ENCODE assay signal across 23 cellular contexts in genomic region chr15:60514261-60514881, GRCh38.
"Had no signal": no experiment of that assay in that cellular context is flagged by ENCODE, and none has a peak within 500 bp of the region (broad histone marks: within the 10 kb centered on the region; RNA-seq: fewer than 3 reads in every experiment).

No MANE protein-coding gene starts in this region.

- H3K4me1 ChIP-seq: breast epithelium had no signal

- H3K4me3 Mint-ChIP-seq: activated B cell treated with CpG ODN at 0.5 μM for 24 hours; activated CD4-positive, alpha-beta T cell treated with anti-CD3 and anti-CD28 coated beads, Interleukin-2, amount 10 ng/mL, durations not matched to agents 24 days and 14 days; activated CD8-positive, alpha-beta memory T cell treated with anti-CD3 and anti-CD28 coated beads, Interleukin-2, amount 10 ng/mL, durations not matched to agents 7 days and 5 days; activated naive CD4-positive, alpha-beta T cell treated with anti-CD3 and anti-CD28 coated beads, Interleukin-2, amount 50 U/mL, for 24 hours; activated T-cell treated with anti-CD3 and anti-CD28 coated beads, Interleukin-2, amount 50 U/mL, for 4 hours had no signal

- H3K27me3 ChIP-seq: breast epithelium had no signal

- H3K27me3 Mint-ChIP-seq: activated B cell treated with CpG ODN at 0.5 μM for 24 hours; activated CD4-positive, alpha-beta T cell treated with anti-CD3 and anti-CD28 coated beads, Interleukin-2, amount 10 ng/mL, durations not matched to agents 24 days and 14 days; activated CD8-positive, alpha-beta memory T cell treated with anti-CD3 and anti-CD28 coated beads, Interleukin-2, amount 10 ng/mL, durations not matched to agents 7 days and 5 days; activated naive CD4-positive, alpha-beta T cell treated with anti-CD3 and anti-CD28 coated beads, Interleukin-2, amount 50 U/mL, for 24 hours had no signal

- H3K4me1 Mint-ChIP-seq: activated B cell treated with CpG ODN at 0.5 μM for 24 hours had no signal

- ATAC-seq: activated CD8-positive, alpha-beta memory T cell treated with anti-CD3 and anti-CD28 coated beads, Interleukin-2, amount 10 ng/mL, durations not matched to agents 7 days and 5 days; activated T-cell treated with anti-CD3 and anti-CD28 coated beads, Interleukin-2, amount 50 U/mL, for 4 hours; K562 had no signal

- H3K9me3 ChIP-seq: breast epithelium had no signal

- DNase-seq: activated B cell treated with CpG ODN at 0.5 μM for 24 hours; activated CD4-positive, alpha-beta T cell treated with anti-CD3 and anti-CD28 coated beads for 1 hour; activated CD4-positive, alpha-beta T cell treated with anti-CD3 and anti-CD28 coated beads, Interleukin-2, amount 50 U/mL, for 48 hours; activated CD8-positive, alpha-beta memory T cell treated with anti-CD3 and anti-CD28 coated beads, Interleukin-2, amount 10 ng/mL, durations not matched to agents 7 days and 5 days; activated gamma-delta T cell treated with Interleukin-2 at 50 U/mL for 16 hours; activated T-cell treated with anti-CD3 and anti-CD28 coated beads, Interleukin-2, amount 50 U/mL, for 4 hours; aorta; central memory CD4-positive, alpha-beta T cell; Kasumi-1; NCI-H1105 treated with DMSO at 0.1 percent for 48 hours; NCI-H1436 treated with DMSO at 0.1 percent for 48 hours; NCI-H187; NCI-H2081 treated with DMSO at 0.1 percent for 48 hours; NCI-H446; NCI-H524; SIG-M5; T-helper 2 cell; T1000 had no signal

- H3K27ac Mint-ChIP-seq: activated B cell treated with CpG ODN at 0.5 μM for 24 hours; activated CD4-positive, alpha-beta T cell treated with anti-CD3 and anti-CD28 coated beads, Interleukin-2, amount 10 ng/mL, durations not matched to agents 24 days and 14 days; activated CD8-positive, alpha-beta memory T cell treated with anti-CD3 and anti-CD28 coated beads, Interleukin-2, amount 10 ng/mL, durations not matched to agents 7 days and 5 days; activated T-helper 2 cell treated with anti-CD3 and anti-CD28 coated beads, Interferon-gamma antibody, Interleukin-2, Interleukin-4, amounts not matched to agents 10 μg/mL and 5 μg/mL and 100 μg/mL, durations not matched to agents 14 hours and 24 hours and 36 hours had no signal

- H3K27ac ChIP-seq: breast epithelium had no signal

- H3K36me3 ChIP-seq: breast epithelium had no signal

- H3K9me3 Mint-ChIP-seq: activated B cell treated with CpG ODN at 0.5 μM for 24 hours; activated CD4-positive, alpha-beta T cell treated with anti-CD3 and anti-CD28 coated beads, Interleukin-2, amount 10 ng/mL, durations not matched to agents 24 days and 14 days; activated naive CD4-positive, alpha-beta T cell treated with anti-CD3 and anti-CD28 coated beads, Interleukin-2, amount 50 U/mL, for 24 hours; activated T-cell treated with anti-CD3 and anti-CD28 coated beads, Interleukin-2, amount 50 U/mL, for 4 hours; activated T-helper 2 cell treated with anti-CD3 and anti-CD28 coated beads, Interferon-gamma antibody, Interleukin-2, Interleukin-4, amounts not matched to agents 10 μg/mL and 5 μg/mL and 100 μg/mL, durations not matched to agents 14 hours and 24 hours and 36 hours had no signal

- H3K4me3 ChIP-seq: breast epithelium, K562 had no signal
